13 cellular contexts compared by ENCODE assay signal in the genomic region with DNA sequence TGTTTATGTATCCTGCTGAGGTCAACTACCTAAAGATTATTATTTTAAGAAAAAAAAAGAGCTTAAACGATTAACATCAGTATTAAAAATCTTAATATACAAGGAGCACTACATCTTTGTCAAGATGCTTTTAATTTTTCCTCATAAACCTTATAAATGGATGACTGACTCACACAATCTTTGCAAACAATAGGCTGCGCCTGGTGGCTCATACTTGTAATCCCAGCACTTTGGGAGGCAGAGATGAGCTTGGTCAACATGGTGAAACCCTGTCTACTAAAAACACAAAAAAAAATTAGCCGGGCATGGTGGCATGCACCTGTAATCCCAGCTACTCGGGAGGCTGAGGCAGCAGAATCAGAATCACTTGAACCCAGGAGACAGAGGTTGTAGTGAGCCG. TPM values are rescaled to one million over a fixed set of nuclear protein-coding genes. Genes with fewer than 3 reads are reported as not detected.
DNase-seq lines count a peak whose midpoint lies in the region; ATAC-seq, FAIRE-seq and TF ChIP-seq lines count a peak whose summit lies in the region.
"Had no signal": no experiment of that assay in that cellular context is flagged by ENCODE, and none has a peak within 500 bp of the region (broad histone marks: within the 10 kb centered on the region; RNA-seq: fewer than 3 reads in every experiment).

No MANE protein-coding gene starts in this region.

- no peaks in the 10 kb centered on the region for H3K9me3 Mint-ChIP-seq in stimulated activated naive CD8-positive, alpha-beta T cell treated with anti-CD3 and anti-CD28 coated beads, Interleukin-15, Interleukin-2, amounts not matched to agents 100 ng/mL and 50 ng/mL, for 24 hours
- no peaks in the 10 kb centered on the region for H3K9me3 Mint-ChIP-seq in activated T-helper 1 cell treated with anti-CD3 and anti-CD28 coated beads, Interleukin-12 subunit alpha, Interleukin-12 subunit beta, Interleukin-2, Interleukin-4 antibody, amounts not matched to agents 30 ng/mL and 10 ng/mL and 1 ng/mL, durations not matched to agents 14 hours and 24 hours and 36 hours

- DNase-seq in stimulated activated naive CD8-positive, alpha-beta T cell treated with anti-CD3 and anti-CD28 coated beads, Interleukin-15, Interleukin-2, amounts not matched to agents 100 U/mL and 50 U/mL, for 24 hours, result no peak
- no peak for DNase-seq in activated T-helper 1 cell treated with anti-CD3 and anti-CD28 coated beads, Interleukin-12 subunit alpha, Interleukin-12 subunit beta, Interleukin-2, Interleukin-4 antibody, amounts not matched to agents 30 ng/mL and 10 ng/mL and 1 ng/mL, durations not matched to agents 14 hours and 24 hours and 36 hours (ENCODE audit: low spot score)
- no peak for DNase-seq in hepatocyte (ENCODE audit: low spot score)
- DNase-seq in ureter (ENCODE audit: low spot score), result peak; percentile 4
- no peak for DNase-seq in NK-92 treated with Interleukin-12 subunit alpha and Interleukin-12 subunit beta, amount 100 ng/mL, for 24 hours (lab: John Stamatoyannopoulos, UW)
- DNase-seq in frontal cortex (ENCODE audit: low spot score in 2 of 2), result no peak
- DNase-seq in activated effector memory CD4-positive, alpha-beta T cell treated with anti-CD3 and anti-CD28 coated beads, Interleukin-2, amount 50 U/mL, for 16 hours, result no peak
- DNase-seq: NCI-H146, SW 1271 had no signal

- H3K4me1 ChIP-seq in hepatocyte (ENCODE audit: insufficient read depth), result peaks cover 26% of the 10 kb centered on the region

- no peak for ATAC-seq in stimulated activated naive CD8-positive, alpha-beta T cell treated with anti-CD3 and anti-CD28 coated beads, Interleukin-15, Interleukin-2, amounts not matched to agents 100 U/mL and 50 U/mL, for 24 hours

- peaks cover 41% of the 10 kb centered on the region for H3K36me3 Mint-ChIP-seq in stimulated activated naive CD8-positive, alpha-beta T cell treated with anti-CD3 and anti-CD28 coated beads, Interleukin-15, Interleukin-2, amounts not matched to agents 100 ng/mL and 50 ng/mL, for 24 hours (ENCODE audit: low read depth)
- peaks cover 33% of the 10 kb centered on the region for H3K36me3 Mint-ChIP-seq in activated T-helper 1 cell treated with anti-CD3 and anti-CD28 coated beads, Interleukin-12 subunit alpha, Interleukin-12 subunit beta, Interleukin-2, Interleukin-4 antibody, amounts not matched to agents 30 ng/mL and 10 ng/mL and 1 ng/mL, durations not matched to agents 14 hours and 24 hours and 36 hours (ENCODE audit: low read depth)

- H3K27ac ChIP-seq in hepatocyte, result no peak overlapping the region
- H3K27ac ChIP-seq: parathyroid adenoma had no signal

- peak overlapping the region; percentile 85 for H3K4me3 ChIP-seq in hepatocyte

- peak overlapping the region; percentile 95 for H3K4me2 ChIP-seq in hepatocyte

- no peaks in the 10 kb centered on the region for H3K9me3 ChIP-seq in hepatocyte (ENCODE audit: low read depth)

- no peaks in the 10 kb centered on the region for H3K27me3 ChIP-seq in hepatocyte

- intact Hi-C loops in activated T-helper 1 cell treated with anti-CD3 and anti-CD28 coated beads, Interleukin-12 subunit alpha, Interleukin-12 subunit beta, Interleukin-2, Interleukin-4 antibody, amounts not matched to agents 30 ng/mL and 10 ng/mL and 1 ng/mL, durations not matched to agents 14 hours and 24 hours and 36 hours (cut with micrococcal nuclease), result loop anchor here (5.0 to 10.0 kb wide), 2 partner anchors 245 to 402 kb away; a partner anchor contains a TSS

- peaks cover 6% of the 10 kb centered on the region for H3K36me3 ChIP-seq in hepatocyte (replicated peaks; ENCODE audit: insufficient read depth, low read depth)

- H4K20me1 ChIP-seq in hepatocyte (ENCODE audit: insufficient read depth, poor library complexity, severe bottlenecking), result peaks cover 34% of the 10 kb centered on the region

- H2AFZ ChIP-seq in hepatocyte, result no peak overlapping the region
- H2AFZ ChIP-seq: parathyroid adenoma had no signal

- H3K4me1 Mint-ChIP-seq in stimulated activated naive CD8-positive, alpha-beta T cell treated with anti-CD3 and anti-CD28 coated beads, Interleukin-15, Interleukin-2, amounts not matched to agents 100 ng/mL and 50 ng/mL, for 24 hours (ENCODE audit: low read depth), result peaks cover 48% of the 10 kb centered on the region
- H3K4me1 Mint-ChIP-seq in activated T-helper 1 cell treated with anti-CD3 and anti-CD28 coated beads, Interleukin-12 subunit alpha, Interleukin-12 subunit beta, Interleukin-2, Interleukin-4 antibody, amounts not matched to agents 30 ng/mL and 10 ng/mL and 1 ng/mL, durations not matched to agents 14 hours and 24 hours and 36 hours (ENCODE audit: low read depth), result peaks cover 38% of the 10 kb centered on the region

- TF ChIP-seq CTCF in hepatocyte (IDR thresholded peaks at IDR 0.05; ENCODE audit: poor library complexity), result no peak

- H3K27me3 Mint-ChIP-seq in stimulated activated naive CD8-positive, alpha-beta T cell treated with anti-CD3 and anti-CD28 coated beads, Interleukin-15, Interleukin-2, amounts not matched to agents 100 ng/mL and 50 ng/mL, for 24 hours, result no peaks in the 10 kb centered on the region
- H3K27me3 Mint-ChIP-seq in activated T-helper 1 cell treated with anti-CD3 and anti-CD28 coated beads, Interleukin-12 subunit alpha, Interleukin-12 subunit beta, Interleukin-2, Interleukin-4 antibody, amounts not matched to agents 30 ng/mL and 10 ng/mL and 1 ng/mL, durations not matched to agents 14 hours and 24 hours and 36 hours (ENCODE audit: insufficient read depth), result no peaks in the 10 kb centered on the region

- no peak overlapping the region for H3K4me3 Mint-ChIP-seq in stimulated activated naive CD8-positive, alpha-beta T cell treated with anti-CD3 and anti-CD28 coated beads, Interleukin-15, Interleukin-2, amounts not matched to agents 100 ng/mL and 50 ng/mL, for 24 hours
- H3K4me3 Mint-ChIP-seq in activated T-helper 1 cell treated with anti-CD3 and anti-CD28 coated beads, Interleukin-12 subunit alpha, Interleukin-12 subunit beta, Interleukin-2, Interleukin-4 antibody, amounts not matched to agents 30 ng/mL and 10 ng/mL and 1 ng/mL, durations not matched to agents 14 hours and 24 hours and 36 hours, result peak overlapping the region; percentile 73

- no peak for FAIRE-seq in frontal cortex (lab: Jason Lieb, UNC)
- FAIRE-seq: D721Med had no signal

- 87% methylated on average over 5 of the region's 5 CpGs for WGBS in hepatocyte (ENCODE audit: low lambda C conversion rate, missing lambda C conversion rate)

- peaks cover 62% of the 10 kb centered on the region for H3K79me2 ChIP-seq in hepatocyte

- no peaks in the 10 kb centered on the region for H3K9me2 ChIP-seq in hepatocyte (replicated peaks; ENCODE audit: insufficient read depth)

- H3K27ac Mint-ChIP-seq in stimulated activated naive CD8-positive, alpha-beta T cell treated with anti-CD3 and anti-CD28 coated beads, Interleukin-15, Interleukin-2, amounts not matched to agents 100 ng/mL and 50 ng/mL, for 24 hours, result peak overlapping the region; percentile 45
- no peak overlapping the region for H3K27ac Mint-ChIP-seq in activated T-helper 1 cell treated with anti-CD3 and anti-CD28 coated beads, Interleukin-12 subunit alpha, Interleukin-12 subunit beta, Interleukin-2, Interleukin-4 antibody, amounts not matched to agents 30 ng/mL and 10 ng/mL and 1 ng/mL, durations not matched to agents 14 hours and 24 hours and 36 hours

RNA-seq across cellular contexts. Expression of a gene that starts 1.7 kb away (rescaled TPM):
- total RNA-seq in activated T-helper 1 cell treated with anti-CD3 and anti-CD28 coated beads, Interleukin-12 subunit alpha, Interleukin-12 subunit beta, Interleukin-2, Interleukin-4 antibody, amounts not matched to agents 30 ng/mL and 10 ng/mL and 1 ng/mL, durations not matched to agents 14 hours and 24 hours and 36 hours, result 80.1 and 81.8 TPM in 2 replicates
- total RNA-seq in hepatocyte (33.2 and 40.3 TPM in 2 replicates), ureter (83.8 TPM), frontal cortex (30.6 TPM)
- 15.7 and 28.0 TPM in 2 replicates for polyA plus RNA-seq in hepatocyte

RNA-seq across cellular contexts. Expression of a gene that starts 9.0 kb away (rescaled TPM):
- total RNA-seq in activated T-helper 1 cell treated with anti-CD3 and anti-CD28 coated beads, Interleukin-12 subunit alpha, Interleukin-12 subunit beta, Interleukin-2, Interleukin-4 antibody, amounts not matched to agents 30 ng/mL and 10 ng/mL and 1 ng/mL, durations not matched to agents 14 hours and 24 hours and 36 hours, result 0.16 TPM in 1 of 2 replicates, not detected in the other
- total RNA-seq in hepatocyte (0.83 TPM in 1 of 2 replicates, not detected in the other), ureter (not detected), frontal cortex (not detected)
- polyA plus RNA-seq in hepatocyte, result not detected in 2 replicates
- total RNA-seq: glomerular endothelial cell had no signal

RNA-seq across cellular contexts. Expression of a gene that starts 21.3 kb away (rescaled TPM):
- total RNA-seq in activated T-helper 1 cell treated with anti-CD3 and anti-CD28 coated beads, Interleukin-12 subunit alpha, Interleukin-12 subunit beta, Interleukin-2, Interleukin-4 antibody, amounts not matched to agents 30 ng/mL and 10 ng/mL and 1 ng/mL, durations not matched to agents 14 hours and 24 hours and 36 hours, result 20.2 and 22.3 TPM in 2 replicates
- total RNA-seq in hepatocyte (23.8 and 33.5 TPM in 2 replicates), ureter (29.8 TPM), frontal cortex (33.8 TPM)
- polyA plus RNA-seq in hepatocyte, result 17.6 and 21.9 TPM in 2 replicates

RNA-seq across cellular contexts. Expression of a gene that starts 45.9 kb away (rescaled TPM):
- 221 and 222 TPM in 2 replicates for total RNA-seq in activated T-helper 1 cell treated with anti-CD3 and anti-CD28 coated beads, Interleukin-12 subunit alpha, Interleukin-12 subunit beta, Interleukin-2, Interleukin-4 antibody, amounts not matched to agents 30 ng/mL and 10 ng/mL and 1 ng/mL, durations not matched to agents 14 hours and 24 hours and 36 hours
- total RNA-seq in hepatocyte (36.5 and 46.9 TPM in 2 replicates), ureter (104 TPM), frontal cortex (99.5 TPM)
- 27.1 and 30.1 TPM in 2 replicates for polyA plus RNA-seq in hepatocyte
